In the genomic region with DNA sequence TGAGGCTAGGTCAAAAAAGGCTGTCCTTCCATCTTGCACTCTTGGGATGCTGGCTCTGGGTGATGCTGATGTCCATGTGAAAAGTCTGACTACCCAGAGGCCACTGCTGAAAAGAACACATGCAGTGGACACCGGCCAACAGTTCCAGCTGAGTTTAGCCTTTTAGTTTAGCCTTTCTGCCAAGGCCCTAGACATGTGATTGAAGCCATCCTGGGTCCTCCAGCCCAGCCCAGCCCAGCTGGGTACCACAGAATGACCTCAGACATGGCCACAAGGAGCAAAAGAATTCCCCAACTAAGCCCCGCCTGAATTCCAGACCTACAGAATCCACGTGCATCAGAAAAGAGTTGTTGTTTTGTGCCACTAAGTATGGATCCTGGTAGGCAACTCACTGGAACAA, we compare ENCODE assay signal across 13 cellular contexts. TPM values are rescaled to one million over a fixed set of nuclear protein-coding genes. Genes with fewer than 3 reads are reported as not detected.
DNase-seq lines count a peak whose midpoint lies in the region; ATAC-seq, FAIRE-seq and TF ChIP-seq lines count a peak whose summit lies in the region.
"Had no signal": no experiment of that assay in that cellular context is flagged by ENCODE, and none has a peak within 500 bp of the region (broad histone marks: within the 10 kb centered on the region; RNA-seq: fewer than 3 reads in every experiment).

No MANE protein-coding gene starts in this region.

- no peak overlapping the region for H2AFZ ChIP-seq in astrocyte (ENCODE audit: low read depth, low read length)

- FAIRE-seq in astrocyte (lab: Jason Lieb, UNC), result no peak

- H3K9me3 Mint-ChIP-seq in astrocyte (ENCODE audit: unreplicated experiment), result no peaks in the 10 kb centered on the region
- H3K9me3 Mint-ChIP-seq: effector memory CD8-positive, alpha-beta T cell had no signal

- H3K4me3 Mint-ChIP-seq in astrocyte (ENCODE audit: unreplicated experiment), result no peak overlapping the region
- H3K4me3 Mint-ChIP-seq: effector memory CD8-positive, alpha-beta T cell had no signal

- H4K20me1 ChIP-seq in astrocyte (ENCODE audit: insufficient read depth, low read length), result no peaks in the 10 kb centered on the region

- ATAC-seq in left ventricle myocardium superior (peak; percentile 89), HG03520 (IDR thresholded peaks at IDR 0.05; ENCODE audit: unreplicated experiment) (no peak)
- ATAC-seq: effector memory CD8-positive, alpha-beta T cell had no signal

- no peaks in the 10 kb centered on the region for H3K36me3 ChIP-seq in astrocyte (ENCODE audit: insufficient read depth, low read length)
- H3K36me3 ChIP-seq: lower lobe of right lung, thyroid gland had no signal

- no peak overlapping the region for H3K4me2 ChIP-seq in astrocyte (ENCODE audit: low read length)

- H3K27ac ChIP-seq in astrocyte (ENCODE audit: low read depth, low read length), result no peak overlapping the region
- H3K27ac ChIP-seq: lower lobe of right lung, thyroid gland had no signal

- no peaks in the 10 kb centered on the region for H3K79me2 ChIP-seq in astrocyte (ENCODE audit: insufficient read depth, low read length)

- no peak for TF ChIP-seq CTCF in astrocyte (IDR thresholded peaks at IDR 0.05; ENCODE audit: insufficient read depth, low read depth, low read length)

- no peaks in the 10 kb centered on the region for H3K27me3 ChIP-seq in astrocyte (ENCODE audit: insufficient read depth, low read length)
- H3K27me3 ChIP-seq: thyroid gland had no signal

- no peak overlapping the region for H3K9ac ChIP-seq in astrocyte (ENCODE audit: low read length)

- peaks cover 4% of the 10 kb centered on the region for H3K4me1 ChIP-seq in astrocyte (ENCODE audit: insufficient read depth, low read length)
- H3K4me1 ChIP-seq: thyroid gland had no signal

- peaks cover 4% of the 10 kb centered on the region for H3K4me1 Mint-ChIP-seq in astrocyte (ENCODE audit: low read depth, unreplicated experiment)

- no peak overlapping the region for H3K27ac Mint-ChIP-seq in astrocyte (ENCODE audit: unreplicated experiment)

- DNase-seq in HCEC 1CT (peak; percentile 67), astrocyte (ENCODE audit: low read depth) (peak; percentile 56), left ventricle myocardium superior (peak; percentile 83), superior temporal gyrus (ENCODE audit: extremely low spot score) (peak; percentile 98), NCI-H345 (lab: John Stamatoyannopoulos, UW) (no peak), HT-29 (ENCODE audit: low spot score) (no peak)
- no peak for DNase-seq in activated CD4-positive, alpha-beta T cell treated with anti-CD3 and anti-CD28 coated beads, Interleukin-2, amount 50 U/mL, for 1 hour
- DNase-seq: activated CD8-positive, alpha-beta memory T cell treated with anti-CD3 and anti-CD28 coated beads, Interleukin-2, amount 50 U/mL, for 4 hours; effector memory CD8-positive, alpha-beta T cell; lower lobe of right lung; NCI-H2081 treated with DMSO at 0.1 percent for 48 hours; thyroid gland had no signal

- H3K36me3 Mint-ChIP-seq in astrocyte (ENCODE audit: low read depth, unreplicated experiment), result no peaks in the 10 kb centered on the region

- intact Hi-C loops in left ventricle myocardium superior (cut with micrococcal nuclease), result loop anchor here (10.0 kb wide), 1 partner anchor 59 kb away; the partner anchor contains the start of gene TP53TG5

- H3K27me3 Mint-ChIP-seq in astrocyte (ENCODE audit: low read depth, unreplicated experiment), result no peaks in the 10 kb centered on the region
- H3K27me3 Mint-ChIP-seq: effector memory CD8-positive, alpha-beta T cell had no signal

- no peaks in the 10 kb centered on the region for H3K9me3 ChIP-seq in astrocyte (ENCODE audit: insufficient read depth, low read depth, low read length)
- H3K9me3 ChIP-seq: lower lobe of right lung, thyroid gland had no signal

- no peak overlapping the region for H3K4me3 ChIP-seq in astrocyte (ENCODE audit: insufficient read depth, low read depth, low read length)
- H3K4me3 ChIP-seq: lower lobe of right lung, thyroid gland had no signal

RNA-seq across cellular contexts. Expression of gene PIGT, which starts 17.4 kb away (rescaled TPM):
- total RNA-seq in astrocyte (83.7 and 91.4 TPM in 2 replicates), left ventricle myocardium superior (115 TPM)
- 164 and 165 TPM in 2 replicates for total RNA-seq in HT-29 (2014; rRNA removed; shearing (Covaris generic))

RNA-seq across cellular contexts. Expression of gene DBNDD2, which starts 25.2 kb away (rescaled TPM):
- total RNA-seq in astrocyte (10.7 and 11.3 TPM in 2 replicates), left ventricle myocardium superior (339 TPM)
- 66.6 and 84.8 TPM in 2 replicates for total RNA-seq in HT-29 (2014; rRNA removed; shearing (Covaris generic))

RNA-seq across cellular contexts. Expression of gene WFDC2, which starts 36.2 kb away (rescaled TPM):
- total RNA-seq in astrocyte, result 2.4 and 4.1 TPM in 2 replicates
- 1.4 TPM for total RNA-seq in left ventricle myocardium superior
- 17.7 and 21.9 TPM in 2 replicates for total RNA-seq in HT-29 (2014; rRNA removed; shearing (Covaris generic))

RNA-seq across cellular contexts. Expression of gene TP53TG5, which starts 55.2 kb away (rescaled TPM):
- total RNA-seq in astrocyte (not detected in 2 replicates), left ventricle myocardium superior (2.1 TPM)
- total RNA-seq in HT-29 (2014; rRNA removed; shearing (Covaris generic)), result 0.23 and 1.6 TPM in 2 replicates
- total RNA-seq: lower lobe of right lung, thyroid gland had no signal

Comparison
In these comparisons a context has a peak if more than half of its experiments do, and no peak if none do; other contexts are left out.
1. DNase-seq: peak in HCEC 1CT (single experiment), astrocyte (single experiment), left ventricle myocardium superior (single experiment) and superior temporal gyrus (single experiment); none in activated CD4-positive, alpha-beta T cell treated with anti-CD3 and anti-CD28 coated beads, Interleukin-2, amount 50 U/mL, for 1 hour (single experiment), NCI-H345 (single experiment) and HT-29 (single experiment).